ENCODE assay signal across 8 cellular contexts in the genomic region with DNA sequence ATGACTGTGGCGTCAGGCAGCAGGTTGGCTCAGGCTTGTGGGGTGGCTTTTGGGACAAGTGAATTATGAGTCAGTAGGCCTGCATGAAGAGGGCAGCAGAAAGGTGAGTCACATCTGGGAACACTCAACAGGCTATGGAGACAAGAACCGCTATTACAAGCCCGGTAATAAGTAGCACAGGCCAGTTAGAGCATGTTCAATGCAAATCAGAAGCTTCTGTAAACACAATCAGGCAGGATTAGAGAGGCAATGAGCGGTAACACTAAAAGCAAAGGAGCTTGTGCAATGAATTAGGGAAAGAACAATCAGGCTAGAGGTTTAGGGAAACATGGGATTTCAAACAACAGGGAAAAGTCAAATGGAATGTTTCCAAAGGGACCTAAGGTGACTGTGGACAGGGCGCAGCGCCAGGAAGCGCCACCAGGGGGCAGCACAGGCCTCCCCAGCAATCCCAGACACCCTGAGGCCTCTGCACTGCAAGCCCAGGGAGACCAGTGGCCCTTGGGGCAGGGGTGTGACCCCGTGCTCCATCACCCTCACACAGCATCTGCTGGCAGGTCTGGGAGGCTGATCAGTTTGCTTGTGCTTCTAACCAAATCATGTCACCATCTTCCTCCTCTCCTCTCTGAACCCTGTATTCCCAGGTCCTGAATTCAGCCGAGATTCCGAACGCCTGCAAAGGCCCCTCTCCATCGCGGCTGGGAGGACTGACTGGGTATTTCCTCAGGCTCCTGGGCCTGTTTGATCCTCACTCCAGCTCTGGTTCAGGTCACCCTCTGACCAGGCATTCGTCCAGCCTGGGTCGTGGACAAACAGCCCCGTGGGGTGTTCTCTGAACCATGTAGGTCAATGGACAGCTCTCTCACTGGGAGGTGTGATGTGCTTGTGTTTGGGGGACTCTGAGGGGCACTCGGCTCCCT. TPM values are rescaled to one million over a fixed set of nuclear protein-coding genes. Genes with fewer than 3 reads are reported as not detected.
DNase-seq lines count a peak whose midpoint lies in the region; ATAC-seq, FAIRE-seq and TF ChIP-seq lines count a peak whose summit lies in the region.

No MANE protein-coding gene starts in this region.

- H3K4me3 ChIP-seq in HepG2 (replicated peaks in 1 of 3; ENCODE audit: insufficient read depth in 1 of 3, low read depth in 2 of 3, low read length in 3 of 3), result no peak overlapping the region

- H3K36me3 Mint-ChIP-seq in activated CD4-positive, alpha-beta T cell treated with anti-CD3 and anti-CD28 coated beads for 36 hours (ENCODE audit: low read depth), result no peaks in the 10 kb centered on the region

- H3K9me3 Mint-ChIP-seq in activated CD4-positive, alpha-beta T cell treated with anti-CD3 and anti-CD28 coated beads for 36 hours (ENCODE audit: low read depth), result no peaks in the 10 kb centered on the region

- peaks cover 53% of the 10 kb centered on the region for H3K4me1 ChIP-seq in HepG2 (ENCODE audit: insufficient read depth, low read length)

- H4K20me1 ChIP-seq in HepG2 (ENCODE audit: insufficient read depth, low read length), result no peaks in the 10 kb centered on the region

- no peaks in the 10 kb centered on the region for H3K79me2 ChIP-seq in HepG2 (ENCODE audit: insufficient read depth, low read length)

- TF ChIP-seq RAD21 in HepG2 (CRISPR knock-in tag; IDR thresholded peaks at IDR 0.05), result peak; percentile 88

- DNase-seq in activated CD4-positive, alpha-beta T cell treated with anti-CD3 and anti-CD28 coated beads for 24 hours (ENCODE audit: low read depth in 2 of 2), result peak; percentile 41 to 51
- DNase-seq in activated CD4-positive, alpha-beta T cell treated with anti-CD3 and anti-CD28 coated beads for 1 hour, result no peak
- DNase-seq in NCI-H2196 treated with DMSO at 0.1 percent for 48 hours (lab: John Stamatoyannopoulos, UW; ENCODE audit: unreplicated experiment) (peak; percentile 38), dedifferentiated amniotic fluid mesenchymal stem cell (ENCODE audit: extremely low spot score) (peak; percentile 28), HepG2 (ENCODE audit: low spot score) (peak; percentile 49)
- peak; percentile 78 for DNase-seq in activated CD4-positive, alpha-beta T cell treated with anti-CD3 and anti-CD28 coated beads for 36 hours
- DNase-seq in stimulated activated CD4-positive, alpha-beta T cell treated with anti-CD3 and anti-CD28 coated beads, TNF-alpha, amount 100 ng/mL, for 24 hours (ENCODE audit: low read depth in 3 of 3), result peak; percentile 22 to 48 (median 29)

- intact Hi-C loops in activated CD4-positive, alpha-beta T cell treated with anti-CD3 and anti-CD28 coated beads for 36 hours (cut with DNase I, micrococcal nuclease), result loop anchor here (1.0 to 5.0 kb wide), 4 partner anchors 32 to 716 kb away; no protein-coding TSS in a partner anchor
- intact Hi-C loops in HepG2 (cut with micrococcal nuclease; ENCODE audit: unreplicated experiment), result loop anchor here (1.0 to 10.0 kb wide), 4 partner anchors 18 to 136 kb away; no protein-coding TSS in a partner anchor

- H3K9ac ChIP-seq in HepG2 (ENCODE audit: insufficient read depth, low read depth, low read length), result no peak overlapping the region

- TF ChIP-seq POLR2A in HepG2 (IDR thresholded peaks at IDR 0.05; ENCODE audit: insufficient read depth in 1 of 2, low read depth in 2 of 2, low read length in 2 of 2), result no peak

- in situ Hi-C loops in HepG2 (cut with HindIII; ENCODE audit: extremely low pct_ligation_motif_present, low pct_unique_long_range_greater_than_20kb), result no loop called here

- POLR2A ChIA-PET in activated CD4-positive, alpha-beta T cell treated with anti-CD3 and anti-CD28 coated beads for 36 hours (lab: Charles Lee), result no interaction called here
- POLR2A ChIA-PET in HepG2 (lab: Yijun Ruan, JAX), result no interaction called here

- no peaks in the 10 kb centered on the region for H3K27me3 Mint-ChIP-seq in activated CD4-positive, alpha-beta T cell treated with anti-CD3 and anti-CD28 coated beads for 36 hours

- no peak overlapping the region for H3K4me3 Mint-ChIP-seq in activated CD4-positive, alpha-beta T cell treated with anti-CD3 and anti-CD28 coated beads for 36 hours

- H3K4me2 ChIP-seq in HepG2 (ENCODE audit: low read depth, low read length), result no peak overlapping the region

- WGBS in HepG2 (ENCODE audit: low lambda C conversion rate), result 68% methylated on average over 13 of the region's 17 CpGs

- peak; percentile 62 for ATAC-seq in HG02943 (IDR thresholded peaks at IDR 0.05; ENCODE audit: low read depth, unreplicated experiment)
- ATAC-seq in activated CD4-positive, alpha-beta T cell treated with anti-CD3 and anti-CD28 coated beads for 36 hours, result peak; percentile 84
- ATAC-seq in HepG2, result peak; percentile 86

- H3K4me1 Mint-ChIP-seq in activated CD4-positive, alpha-beta T cell treated with anti-CD3 and anti-CD28 coated beads for 36 hours, result peaks cover 7% of the 10 kb centered on the region

- H2AFZ ChIP-seq in HepG2 (ENCODE audit: low read length), result no peak overlapping the region

- H3K27ac ChIP-seq in HepG2 (ENCODE audit: extremely low read length, insufficient read depth, low read length), result no peak overlapping the region

- no peak overlapping the region for H3K27ac Mint-ChIP-seq in activated CD4-positive, alpha-beta T cell treated with anti-CD3 and anti-CD28 coated beads for 36 hours

- TF ChIP-seq EP300 in HepG2 (IDR thresholded peaks at IDR 0.05; ENCODE audit: low read depth in 2 of 2, low read length in 2 of 2) (no peak), HepG2 (CRISPR knock-in tag; IDR thresholded peaks at IDR 0.05; ENCODE audit: borderline replicate concordance) (no peak)

- H3K27me3 ChIP-seq in HepG2 (ENCODE audit: control insufficient read depth in 1 of 2, insufficient read depth in 2 of 2, low read length in 2 of 2), result no peaks in the 10 kb centered on the region

- H3K9me3 ChIP-seq in HepG2 (ENCODE audit: low read length), result no peaks in the 10 kb centered on the region

- TF ChIP-seq CTCF in HepG2 (CRISPR knock-in tag; IDR thresholded peaks at IDR 0.05), result peak; percentile 89

- peaks cover 7 to 31% of the 10 kb centered on the region in 2 experiments for H3K36me3 ChIP-seq in HepG2 (replicated peaks in 1 of 2; ENCODE audit: control insufficient read depth in 1 of 2, insufficient read depth in 2 of 2, low read length in 2 of 2)

- CTCF ChIA-PET in activated CD4-positive, alpha-beta T cell treated with anti-CD3 and anti-CD28 coated beads for 36 hours (lab: Charles Lee), result interaction anchor here (1.0 to 6.7 kb wide), 14 partner anchors 9 to 274 kb away, joined by 3 to 59 read pairs (median 5); no protein-coding TSS in a partner anchor
- CTCF ChIA-PET in HepG2 (lab: Yijun Ruan, JAX; ENCODE audit: low intra/inter-chr PET ratio, low total read pairs), result interaction anchor here (1.5 kb wide), 1 partner anchor 32 kb away, joined by 8 read pairs; no protein-coding TSS in a partner anchor

- BruUV-seq in HepG2 (replicated peaks; lab: Mats Ljungman, UMichigan), result no TSS peak

- peak; percentile 59 for FAIRE-seq in HepG2 (lab: Jason Lieb, UNC)

TF ChIP-seq in HepG2, 621 proteins besides CTCF, POLR2A, EP300 and RAD21 (continues in another document):
- TF ChIP-seq JARID2 (CRISPR knock-in tag; IDR thresholded peaks at IDR 0.05; ENCODE audit: insufficient replicate concordance) (no peak), SOX13 (IDR thresholded peaks at IDR 0.05) (no peak), SOX13 (CRISPR knock-in tag; conservative IDR thresholded peaks at IDR 0.05 in 1 of 2, IDR thresholded peaks at IDR 0.05 in 1 of 2) (0 out of 4 replicates have a peak, but pooled peaks of 1 of the 2 experiments have one; percentile 6), NFIB (CRISPR knock-in tag; IDR thresholded peaks at IDR 0.05; ENCODE audit: borderline replicate concordance) (no peak), NFKBIZ (CRISPR knock-in tag; IDR thresholded peaks at IDR 0.05) (0 out of 2 replicates have a peak, but pooled peaks have one; percentile 53), ELF1 (CRISPR knock-in tag; IDR thresholded peaks at IDR 0.05) (no peak), THAP11 (CRISPR knock-in tag; IDR thresholded peaks at IDR 0.05) (0 out of 2 replicates have a peak, but pooled peaks have one; percentile 19)
- TF ChIP-seq, protein P1, sequence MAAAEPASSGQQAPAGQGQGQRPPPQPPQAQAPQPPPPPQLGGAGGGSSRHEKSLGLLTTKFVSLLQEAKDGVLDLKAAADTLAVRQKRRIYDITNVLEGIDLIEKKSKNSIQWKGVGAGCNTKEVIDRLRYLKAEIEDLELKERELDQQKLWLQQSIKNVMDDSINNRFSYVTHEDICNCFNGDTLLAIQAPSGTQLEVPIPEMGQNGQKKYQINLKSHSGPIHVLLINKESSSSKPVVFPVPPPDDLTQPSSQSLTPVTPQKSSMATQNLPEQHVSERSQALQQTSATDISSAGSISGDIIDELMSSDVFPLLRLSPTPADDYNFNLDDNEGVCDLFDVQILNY (CRISPR knock-in tag; conservative IDR thresholded peaks at IDR 0.05), result no peak

RNA-seq across cellular contexts. Expression of gene C11orf58, which starts 50.0 kb away (rescaled TPM):
- 100 to 1,000 TPM; 142 to 193 TPM for total RNA-seq in activated CD4-positive, alpha-beta T cell treated with anti-CD3 and anti-CD28 coated beads for 36 hours
- total RNA-seq in HepG2 (2016; rRNA removed; fragmentation: Illumina TruSeq; extraction: Trizol), result 167 and 271 TPM in 2 replicates
- total RNA-seq in HepG2 (2016; cell fraction: cytosol; rRNA removed; fragmentation: Illumina TruSeq; extraction: Trizol; ENCODE audit: low read depth), result 28.7 and 31.1 TPM in 2 replicates
- 172 and 267 TPM in 2 replicates for total RNA-seq in HepG2 (2016; cell fraction: insoluble cytoplasmic fraction; rRNA removed; fragmentation: Illumina TruSeq; extraction: Trizol)
- 54.6 and 66.3 TPM in 2 replicates for total RNA-seq in HepG2 (2016; cell fraction: membrane; rRNA removed; fragmentation: Illumina TruSeq; extraction: Trizol)
- total RNA-seq in HepG2 (2016; cell fraction: nucleus; rRNA removed; fragmentation: Illumina TruSeq; extraction: Trizol), result 102 and 105 TPM in 2 replicates
- polyA plus RNA-seq in HepG2 (2011; rRNA removed), result 65.8 and 83.8 TPM in 2 replicates
- 48.8 and 63.9 TPM in 2 replicates for polyA plus RNA-seq in HepG2 (2011; cell fraction: cytosol; rRNA removed)
- 32.9 and 41.1 TPM in 2 replicates for polyA plus RNA-seq in HepG2 (2011; cell fraction: nucleus; rRNA removed)
- polyA plus RNA-seq in HepG2 (2012), result 122 and 187 TPM in 2 replicates
- 28.9 and 36.4 TPM in 2 replicates for polyA plus RNA-seq in HepG2 (2016; cell fraction: cytosol; fragmentation: Illumina TruSeq; extraction: Trizol; ENCODE audit: low read depth)
- 352 and 397 TPM in 2 replicates for polyA plus RNA-seq in HepG2 (2016; cell fraction: insoluble cytoplasmic fraction; fragmentation: Illumina TruSeq; extraction: Trizol; ENCODE audit: low read depth)
- 50.7 and 60.3 TPM in 2 replicates for polyA plus RNA-seq in HepG2 (2016; cell fraction: membrane; fragmentation: Illumina TruSeq; extraction: Trizol; ENCODE audit: low read depth)
- polyA plus RNA-seq in HepG2 (2016; cell fraction: nucleus; fragmentation: Illumina TruSeq; extraction: Trizol; ENCODE audit: insufficient read depth, low read depth), result 149 and 156 TPM in 2 replicates
- polyA minus RNA-seq in HepG2 (2011; rRNA and poly(A)+ RNA removed; ENCODE audit: low replicate concordance), result 55.1 and 86.4 TPM in 2 replicates
- 84.8 and 85.0 TPM in 2 replicates for polyA minus RNA-seq in HepG2 (2011; cell fraction: cytosol; rRNA and poly(A)+ RNA removed)
- polyA minus RNA-seq in HepG2 (2011; cell fraction: nucleus; rRNA and poly(A)+ RNA removed), result 86.7 and 87.2 TPM in 2 replicates
